In genomic region chr10:5684318-5684970, GRCh38 we compare ENCODE assay signal across 8 cellular contexts.
DNase-seq lines count a peak whose midpoint lies in the region; ATAC-seq and FAIRE-seq lines count a peak whose summit lies in the region.

Gene TASOR2, plus strand, starts transcription at chr10:5684838. Its CDS starts 35,805 bp downstream, at chr10:5720643.

- peaks cover 0 to 8% of the 10 kb centered on the region in 2 donors for H3K27me3 Mint-ChIP-seq in effector memory CD8-positive, alpha-beta T cell

- H3K4me1 Mint-ChIP-seq in effector memory CD8-positive, alpha-beta T cell (ENCODE audit: low read depth in 2 of 2): peaks cover 28 to 42% of the 10 kb centered on the region in 2 donors

- H3K9me3 Mint-ChIP-seq in effector memory CD8-positive, alpha-beta T cell: no peaks in the 10 kb centered on the region

- DNase-seq in COLO668 (lab: John Stamatoyannopoulos, UW; ENCODE audit: unreplicated experiment): peak; percentile 94
- peak; percentile 97 for DNase-seq in HTR-8/SVneo (ENCODE audit: insufficient read length, low spot score)
- DNase-seq in NOMO-1 treated with dmso at 0.1 percent for 144 hours (lab: John Stamatoyannopoulos, UW; ENCODE audit: unreplicated experiment): peak; percentile 95
- DNase-seq in activated CD8-positive, alpha-beta memory T cell treated with anti-CD3 and anti-CD28 coated beads for 48 hours (ENCODE audit: low read depth in 2 of 3, low spot score in 2 of 3): peak; percentile 81 to 96 (median 92)
- DNase-seq in effector memory CD8-positive, alpha-beta T cell: peak; percentile 89 to 92 (median 90)
- DNase-seq in medulla oblongata (ENCODE audit: extremely low spot score): peak; percentile 98
- DNase-seq in stimulated activated CD8-positive, alpha-beta memory T cell treated with anti-CD3 and anti-CD28 coated beads, Interleukin-12 subunit alpha, Interleukin-12 subunit beta, amount 100 ng/mL, for 1 hour (ENCODE audit: low read depth): peak; percentile 96

- ATAC-seq in GM21360 (IDR thresholded peaks at IDR 0.05; ENCODE audit: unreplicated experiment): peak; percentile 55
- ATAC-seq in effector memory CD8-positive, alpha-beta T cell (replicated peaks): peak; percentile 78

- peak; percentile 91 for FAIRE-seq in HTR-8/SVneo (lab: Jason Lieb, UNC)

- peak within 1 kb of the TSS; percentile 95 to 98 for H3K27ac Mint-ChIP-seq in effector memory CD8-positive, alpha-beta T cell

- H3K36me3 Mint-ChIP-seq in effector memory CD8-positive, alpha-beta T cell (ENCODE audit: insufficient read depth): peaks cover 20% of the 10 kb centered on the region

- H3K4me3 Mint-ChIP-seq in effector memory CD8-positive, alpha-beta T cell: peak within 1 kb of the TSS; percentile 93 to 97

Comparison
In these comparisons a context has a peak if more than half of its experiments do, and no peak if none do; other contexts are left out.
1. Peak in every context shown above with its lines: DNase-seq and ATAC-seq.